Comparison of ENCODE assay signal across 14 cellular contexts in the genomic region with DNA sequence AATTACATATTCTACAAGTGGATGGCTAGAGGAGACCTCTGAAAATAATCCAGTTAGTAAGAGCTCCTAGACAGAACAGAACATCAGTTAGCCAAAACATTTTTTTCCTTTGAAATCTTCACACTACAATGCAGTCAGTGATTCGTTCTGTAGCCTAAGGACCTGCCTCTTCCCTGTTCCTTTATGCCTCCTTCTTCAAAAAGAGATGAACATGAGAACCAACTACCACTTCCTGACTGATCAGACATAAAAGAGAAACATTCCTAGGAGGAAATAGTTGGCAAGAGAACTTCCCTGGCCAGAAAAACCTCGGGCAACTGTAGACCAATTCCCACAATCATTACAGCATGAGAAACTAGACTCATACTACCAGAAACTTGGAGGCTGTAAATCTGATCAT. TPM values are rescaled to one million over a fixed set of nuclear protein-coding genes. Genes with fewer than 3 reads are reported as not detected.
DNase-seq lines count a peak whose midpoint lies in the region; ATAC-seq and TF ChIP-seq lines count a peak whose summit lies in the region.
"Had no signal": no experiment of that assay in that cellular context is flagged by ENCODE, and none has a peak within 500 bp of the region (broad histone marks: within the 10 kb centered on the region; RNA-seq: fewer than 3 reads in every experiment).

No MANE protein-coding gene starts in this region.

- H3K4me3 Mint-ChIP-seq in activated naive CD4-positive, alpha-beta T cell treated with anti-CD3 and anti-CD28 coated beads, Interleukin-2, amount 10 ng/mL, durations not matched to agents 7 days and 5 days, result no peak overlapping the region
- H3K4me3 Mint-ChIP-seq: CD14-positive monocyte had no signal

- no peak overlapping the region for H3K27ac Mint-ChIP-seq in activated naive CD4-positive, alpha-beta T cell treated with anti-CD3 and anti-CD28 coated beads, Interleukin-2, amount 10 ng/mL, durations not matched to agents 7 days and 5 days

- H3K4me1 Mint-ChIP-seq in activated naive CD4-positive, alpha-beta T cell treated with anti-CD3 and anti-CD28 coated beads, Interleukin-2, amount 10 ng/mL, durations not matched to agents 7 days and 5 days, result no peaks in the 10 kb centered on the region

- no peaks in the 10 kb centered on the region for H3K36me3 Mint-ChIP-seq in activated naive CD4-positive, alpha-beta T cell treated with anti-CD3 and anti-CD28 coated beads, Interleukin-2, amount 10 ng/mL, durations not matched to agents 7 days and 5 days

- no peak for TF ChIP-seq RAD21 in Ishikawa (IDR thresholded peaks at IDR 0.05; ENCODE audit: low read depth)

- no peaks in the 10 kb centered on the region for H3K9me3 Mint-ChIP-seq in activated naive CD4-positive, alpha-beta T cell treated with anti-CD3 and anti-CD28 coated beads, Interleukin-2, amount 10 ng/mL, durations not matched to agents 7 days and 5 days
- H3K9me3 Mint-ChIP-seq: CD14-positive monocyte had no signal

- CTCF ChIA-PET in activated naive CD4-positive, alpha-beta T cell treated with anti-CD3 and anti-CD28 coated beads, Interleukin-2, amount 10 ng/mL, durations not matched to agents 7 days and 5 days (lab: Charles Lee), result interaction anchor here (0.7 kb wide), 1 partner anchor 1811 kb away, joined by 3 read pairs; no protein-coding TSS in a partner anchor

- TF ChIP-seq CTCF in cardiac fibroblast (IDR thresholded peaks at IDR 0.05; ENCODE audit: low read depth, low read length), result no peak

- no peaks in the 10 kb centered on the region for H3K27me3 Mint-ChIP-seq in activated naive CD4-positive, alpha-beta T cell treated with anti-CD3 and anti-CD28 coated beads, Interleukin-2, amount 10 ng/mL, durations not matched to agents 7 days and 5 days

- no peak for TF ChIP-seq EP300 in Ishikawa (IDR thresholded peaks at IDR 0.05; ENCODE audit: borderline replicate concordance)

- DNase-seq in COLO829 (ENCODE audit: low spot score), result peak; percentile 92
- DNase-seq in cardiac fibroblast (ENCODE audit: low read depth in 2 of 2), result peak; percentile 44 to 52
- DNase-seq in left lobe of liver (ENCODE audit: low spot score), result no peak
- DNase-seq in NCI-H1048 (lab: John Stamatoyannopoulos, UW), result no peak
- no peak for DNase-seq in activated naive CD4-positive, alpha-beta T cell treated with anti-CD3 and anti-CD28 coated beads, Interleukin-2, amount 10 ng/mL, durations not matched to agents 7 days and 5 days
- DNase-seq: cerebellar nuclear complex; lower lobe of right lung; stimulated activated CD4-positive, alpha-beta T cell treated with anti-CD3 and anti-CD28 coated beads, Interleukin-4, amount 100 ng/mL, for 1 hour; stimulated activated naive CD4-positive, alpha-beta T cell had no signal

- H3K4me3 ChIP-seq in cardiac fibroblast (replicated peaks in 1 of 2; ENCODE audit: low read depth in 2 of 2, low read length in 2 of 2), result no peak overlapping the region
- H3K4me3 ChIP-seq: lower lobe of right lung had no signal

- ATAC-seq in left lobe of liver (peak; percentile 12), GM21423 (IDR thresholded peaks at IDR 0.05; ENCODE audit: unreplicated experiment) (no peak), GM18907 (IDR thresholded peaks at IDR 0.05; ENCODE audit: unreplicated experiment) (no peak)
- ATAC-seq: activated CD4-positive, CD25-positive, alpha-beta regulatory T cell treated with anti-CD3 and anti-CD28 coated beads, Interleukin-2, amount 50 U/mL, for 24 hours had no signal

TF ChIP-seq in Ishikawa, 13 proteins besides CTCF, POLR2A, EP300 and RAD21:
- TF ChIP-seq TEAD4 (IDR thresholded peaks at IDR 0.05) (peak; percentile 52; the same call in 1 of the 2 replicates), CEBPB (IDR thresholded peaks at IDR 0.05) (no peak), NFIC (IDR thresholded peaks at IDR 0.05) (peak; percentile 70), TAF1 (IDR thresholded peaks at IDR 0.05; ENCODE audit: low read depth) (no peak)

RNA-seq across cellular contexts. Expression of gene ITPR2, which starts 29.4 kb away (rescaled TPM):
- 62.4 TPM for total RNA-seq in left lobe of liver

Comparison
In these comparisons a context has a peak if more than half of its experiments do, and no peak if none do; other contexts are left out.
1. DNase-seq: peak in COLO829 (single experiment) and cardiac fibroblast (2 of 2); none in left lobe of liver (single experiment), NCI-H1048 (single experiment) and activated naive CD4-positive, alpha-beta T cell treated with anti-CD3 and anti-CD28 coated beads, Interleukin-2, amount 10 ng/mL, durations not matched to agents 7 days and 5 days (single experiment).